8 cellular contexts compared by ENCODE assay signal in the genomic region with DNA sequence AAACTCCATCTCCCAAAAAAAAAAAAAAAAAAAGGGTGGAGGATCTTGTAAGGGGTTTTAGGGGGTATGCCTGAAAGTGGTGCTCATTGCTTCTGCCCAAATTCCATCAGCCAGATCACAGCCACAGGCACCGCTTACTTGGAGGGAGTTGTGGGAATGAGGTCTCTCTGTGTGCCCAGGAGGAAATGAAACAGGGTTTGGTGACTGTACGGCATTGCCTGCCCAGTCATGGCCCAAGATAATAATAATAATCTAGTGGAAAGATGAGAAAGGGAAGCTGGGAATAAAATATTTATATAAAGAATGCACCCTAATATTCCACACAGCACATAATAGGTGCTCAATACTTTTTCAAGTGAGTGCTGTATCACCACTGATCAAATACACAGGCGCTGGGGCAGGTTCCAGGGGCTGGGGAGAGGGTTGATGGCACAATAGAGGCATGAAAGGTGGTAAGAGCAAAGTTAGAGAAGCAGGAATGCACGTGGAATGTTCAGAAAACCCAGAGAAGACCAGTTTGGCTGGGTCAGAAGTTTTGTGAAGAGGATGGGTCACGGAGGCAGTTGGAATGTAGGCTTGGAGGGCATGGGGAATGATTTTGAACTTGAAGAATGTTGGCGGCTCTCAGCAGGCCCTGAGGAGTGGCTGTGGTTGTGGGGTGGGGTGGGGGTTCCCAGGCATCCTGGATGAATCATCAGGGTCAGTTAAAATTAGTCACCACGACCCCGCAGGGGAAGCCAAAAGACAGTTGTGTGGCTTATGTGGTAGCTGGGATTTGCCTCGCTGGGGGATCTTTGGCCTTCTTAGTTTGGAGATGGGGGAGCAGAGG. TPM values are rescaled to one million over a fixed set of nuclear protein-coding genes. Genes with fewer than 3 reads are reported as not detected.
A peak's percentile ranks its signal among the peaks of the same experiment; 100 is the strongest.
DNase-seq lines count a peak whose midpoint lies in the region; ATAC-seq and TF ChIP-seq lines count a peak whose summit lies in the region.

No MANE protein-coding gene starts in this region.

- TF ChIP-seq CTCF in AG09319 (IDR thresholded peaks at IDR 0.05; ENCODE audit: low read depth, low read length) (no peak), esophagus squamous epithelium (IDR thresholded peaks at IDR 0.05) (no peak), psoas muscle (IDR thresholded peaks at IDR 0.05) (no peak)

- 13 to 16% methylated on average over 8 of the region's 9 CpGs for WGBS in esophagus squamous epithelium, 2 donors
- 32 to 40% (median 37%) methylated on average over 8 to 9 of the region's 9 CpGs for WGBS in psoas muscle, 3 donors

- no peaks in the 10 kb centered on the region for H3K9me3 ChIP-seq in esophagus squamous epithelium
- H3K9me3 ChIP-seq in psoas muscle: no peaks in the 10 kb centered on the region

- peaks cover 46% of the 10 kb centered on the region for H3K4me1 Mint-ChIP-seq in activated CD4-positive, alpha-beta memory T cell treated with anti-CD3 and anti-CD28 coated beads, Interleukin-2, amount 10 ng/mL, durations not matched to agents 7 days and 5 days

- intact Hi-C loops in esophagus squamous epithelium (cut with DNase I) (loop anchor here (10.0 kb wide), 2 partner anchors 295 to 495 kb away; no protein-coding TSS in a partner anchor), psoas muscle (cut with DNase I) (loop anchor here (5.0 to 10.0 kb wide), 3 partner anchors 48 to 205 kb away; no protein-coding TSS in a partner anchor)

- no peak overlapping the region for H3K4me3 Mint-ChIP-seq in activated CD4-positive, alpha-beta memory T cell treated with anti-CD3 and anti-CD28 coated beads, Interleukin-2, amount 10 ng/mL, durations not matched to agents 7 days and 5 days

- CTCF ChIA-PET in activated CD4-positive, alpha-beta memory T cell treated with anti-CD3 and anti-CD28 coated beads, Interleukin-2, amount 10 ng/mL, durations not matched to agents 7 days and 5 days (lab: Charles Lee): interaction anchor here (1.0 to 1.3 kb wide), 2 partner anchors 9 to 18 kb away, joined by 3 read pairs; a partner anchor contains a TSS

- no peak for TF ChIP-seq POLR2A in esophagus squamous epithelium (IDR thresholded peaks at IDR 0.05)

- peaks cover 3 to 28% (median 9%) of the 10 kb centered on the region in 3 donors for H3K4me1 ChIP-seq in esophagus squamous epithelium
- peaks cover 5% of the 10 kb centered on the region for H3K4me1 ChIP-seq in psoas muscle

- H3K4me3 ChIP-seq in esophagus squamous epithelium (no peak overlapping the region), psoas muscle (no peak overlapping the region)

- peak; percentile 29 to 58 (median 42) for ATAC-seq in psoas muscle
- ATAC-seq in GM18858 (IDR thresholded peaks at IDR 0.05; ENCODE audit: unreplicated experiment): no peak

- peak overlapping the region; percentile 38 to 90 (median 83) for H3K27ac ChIP-seq in esophagus squamous epithelium
- peak overlapping the region; percentile 61 for H3K27ac ChIP-seq in psoas muscle

- H3K27me3 ChIP-seq in esophagus squamous epithelium (no peaks in the 10 kb centered on the region), psoas muscle (ENCODE audit: insufficient read depth in 3 of 3, low read length in 2 of 3) (no peaks in the 10 kb centered on the region)

- H3K27me3 Mint-ChIP-seq in activated CD4-positive, alpha-beta memory T cell treated with anti-CD3 and anti-CD28 coated beads, Interleukin-2, amount 10 ng/mL, durations not matched to agents 7 days and 5 days: peaks cover 14% of the 10 kb centered on the region

- POLR2A ChIA-PET in activated CD4-positive, alpha-beta memory T cell treated with anti-CD3 and anti-CD28 coated beads, Interleukin-2, amount 10 ng/mL, durations not matched to agents 7 days and 5 days (lab: Charles Lee): interaction anchor here (3.7 kb wide), 1 partner anchor 19 kb away, joined by 26 read pairs; a partner anchor contains a TSS

- H3K36me3 ChIP-seq in esophagus squamous epithelium (no peaks in the 10 kb centered on the region), psoas muscle (ENCODE audit: insufficient read depth in 1 of 2, low read depth in 1 of 2) (no peaks in the 10 kb centered on the region)

- peaks cover 5% of the 10 kb centered on the region for H3K9me3 Mint-ChIP-seq in activated CD4-positive, alpha-beta memory T cell treated with anti-CD3 and anti-CD28 coated beads, Interleukin-2, amount 10 ng/mL, durations not matched to agents 7 days and 5 days

- DNase-seq in AG09319 (ENCODE audit: extremely low read depth, low read depth) (peak; percentile 96), HT-29 (ENCODE audit: low spot score) (peak; percentile 28), esophagus squamous epithelium (lab: John Stamatoyannopoulos, UW) (no peak), psoas muscle (peak; percentile 76 to 78), anterior cingulate cortex (lab: John Stamatoyannopoulos, UW) (no peak), hippocampal formation (lab: John Stamatoyannopoulos, UW) (no peak)
- peak; percentile 68 for DNase-seq in activated CD4-positive, alpha-beta memory T cell treated with anti-CD3 and anti-CD28 coated beads, Interleukin-2, amount 10 ng/mL, durations not matched to agents 7 days and 5 days

- peak overlapping the region; percentile 65 for H3K27ac Mint-ChIP-seq in activated CD4-positive, alpha-beta memory T cell treated with anti-CD3 and anti-CD28 coated beads, Interleukin-2, amount 10 ng/mL, durations not matched to agents 7 days and 5 days

- peaks cover 3% of the 10 kb centered on the region for H3K36me3 Mint-ChIP-seq in activated CD4-positive, alpha-beta memory T cell treated with anti-CD3 and anti-CD28 coated beads, Interleukin-2, amount 10 ng/mL, durations not matched to agents 7 days and 5 days (ENCODE audit: low read depth)

RNA-seq across cellular contexts. Expression of a gene that starts 12.5 kb away (rescaled TPM):
- total RNA-seq in HT-29 (2014; rRNA removed; shearing (Covaris generic)): 0.79 and 0.86 TPM in 2 replicates
- not detected for total RNA-seq in activated CD4-positive, alpha-beta memory T cell treated with anti-CD3 and anti-CD28 coated beads, Interleukin-2, amount 10 ng/mL, durations not matched to agents 7 days and 5 days
- 10 to 100 TPM in 1 of 4 donors, 1 to 10 TPM in 1, under 1 TPM in 1, not detected in 1; 0.44 to 11.8 (median 5.4) TPM for total RNA-seq in esophagus squamous epithelium
- 1,000 to 10,000 TPM; 6,836 to 9,981 (median 8,612) TPM for total RNA-seq in psoas muscle
- over 10,000 TPM in 2 of 3 donors, 1,000 to 10,000 TPM in 1; 9,385 to 12,606 (median 10,019) TPM for polyA plus RNA-seq in psoas muscle

RNA-seq across cellular contexts. Expression of a gene that starts 18.6 kb away (rescaled TPM):
- 6.3 and 6.8 TPM in 2 replicates for total RNA-seq in HT-29 (2014; rRNA removed; shearing (Covaris generic))
- total RNA-seq in activated CD4-positive, alpha-beta memory T cell treated with anti-CD3 and anti-CD28 coated beads, Interleukin-2, amount 10 ng/mL, durations not matched to agents 7 days and 5 days: 10 to 100 TPM; 72.4 to 75.6 TPM
- total RNA-seq in esophagus squamous epithelium (10 to 100 TPM in 2 of 4 donors, 1 to 10 TPM in 2; 7.8 to 22.3 (median 9.5) TPM), psoas muscle (1 to 10 TPM; 1.8 to 9.5 (median 6.1) TPM)
- polyA plus RNA-seq in psoas muscle: 1 to 10 TPM in 2 of 3 donors, under 1 TPM in 1; 0.87 to 2.4 (median 1.0) TPM

Comparison
In these comparisons a context has a peak if more than half of its experiments do, and no peak if none do; other contexts are left out.
1. DNase-seq: peak in AG09319 (single experiment), HT-29 (single experiment), activated CD4-positive, alpha-beta memory T cell treated with anti-CD3 and anti-CD28 coated beads, Interleukin-2, amount 10 ng/mL, durations not matched to agents 7 days and 5 days (single experiment) and psoas muscle (2 of 2); none in esophagus squamous epithelium (single experiment), anterior cingulate cortex (0 of 58) and hippocampal formation (0 of 2).
2. RNA of a gene that starts 12.5 kb away (total RNA-seq): 6,836 to 9,981 TPM in psoas muscle; 0.44 to 11.8 TPM in esophagus squamous epithelium, 0.79 to 0.86 TPM in HT-29 and not detected in activated CD4-positive, alpha-beta memory T cell treated with anti-CD3 and anti-CD28 coated beads, Interleukin-2, amount 10 ng/mL, durations not matched to agents 7 days and 5 days; every median in the first group is over 100 times any median in the second.